In the genomic region with DNA sequence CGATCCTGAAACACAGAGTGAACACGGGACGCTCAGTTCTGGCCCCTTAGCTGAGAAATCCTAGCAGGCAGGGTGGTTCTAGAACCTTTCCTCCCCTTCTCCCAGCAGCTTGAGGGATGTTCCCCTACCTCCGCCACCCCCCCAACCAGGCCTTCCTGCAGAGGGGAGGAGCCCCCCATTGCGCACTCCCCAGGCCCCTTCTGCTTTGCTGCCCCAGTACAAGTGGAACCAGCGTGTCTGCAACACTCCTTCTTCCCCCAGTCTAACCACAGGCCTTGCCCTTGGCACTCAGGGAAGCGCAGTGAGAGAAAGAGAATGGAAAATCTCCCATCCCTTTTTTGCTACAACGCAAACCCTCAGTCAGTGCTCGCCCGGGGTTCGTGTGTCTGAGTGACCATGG, we compare ENCODE assay signal across 25 cellular contexts. TPM values are rescaled to one million over a fixed set of nuclear protein-coding genes. Genes with fewer than 3 reads are reported as not detected.
"Had no signal": no experiment of that assay in that cellular context is flagged by ENCODE, and none has a peak within 500 bp of the region (broad histone marks: within the 10 kb centered on the region; RNA-seq: fewer than 3 reads in every experiment).

No MANE protein-coding gene starts in this region.

- H3K27ac ChIP-seq: colonic mucosa, esophagus squamous epithelium, gastroesophageal sphincter, hepatocyte, neutrophil, right atrium auricular region, sigmoid colon, skin epidermis, stomach, thoracic aorta, transverse colon had no signal

- H3K4me3 Mint-ChIP-seq: naive thymus-derived CD4-positive, alpha-beta T cell; nephron progenitor cell had no signal

- H3K4me3 ChIP-seq: colonic mucosa, esophagus squamous epithelium, gastroesophageal sphincter, hepatocyte, lung, right atrium auricular region, sigmoid colon, skin epidermis, stomach, thoracic aorta, transverse colon had no signal

- H3K36me3 ChIP-seq: colonic mucosa, esophagus squamous epithelium, gastroesophageal sphincter, neutrophil, right atrium auricular region, sigmoid colon, stomach, thoracic aorta, transverse colon had no signal

- DNase-seq: cerebellar nuclear complex; colonic mucosa; dermis blood vessel endothelial cell; esophagus squamous epithelium; foreskin fibroblast; mesendoderm; naive thymus-derived CD4-positive, alpha-beta T cell; nephron progenitor cell; sigmoid colon; stimulated activated CD4-positive, alpha-beta T cell treated with anti-CD3 and anti-CD28 coated beads, Interleukin-12 subunit alpha, Interleukin-12 subunit beta, amount 100 ng/mL, for 4 hours; stimulated activated naive CD4-positive, alpha-beta T cell; stomach; substantia nigra; transverse colon had no signal

- H3K9me3 ChIP-seq: colonic mucosa, esophagus squamous epithelium, gastroesophageal sphincter, neutrophil, right atrium auricular region, sigmoid colon, stomach, thoracic aorta, transverse colon had no signal

- ATAC-seq: gastroesophageal sphincter; left lobe of liver; naive thymus-derived CD4-positive, alpha-beta T cell had no signal

- H3K9me3 Mint-ChIP-seq: naive thymus-derived CD4-positive, alpha-beta T cell; nephron progenitor cell had no signal

- H3K36me3 Mint-ChIP-seq: naive thymus-derived CD4-positive, alpha-beta T cell had no signal

- H3K27ac Mint-ChIP-seq: naive thymus-derived CD4-positive, alpha-beta T cell; nephron progenitor cell had no signal

RNA-seq across cellular contexts. Expression of a gene that starts 3.9 kb away (rescaled TPM):
- total RNA-seq: epithelial cell of proximal tubule, gastroesophageal sphincter, hepatocyte, left lobe of liver, mononuclear cell, osteocyte, thoracic aorta had no signal
- polyA plus RNA-seq: lung; naive thymus-derived CD4-positive, alpha-beta T cell had no signal
